9 cellular contexts compared by ENCODE assay signal in genomic region chr1:98048234-98048633, GRCh38.
DNase-seq lines count a peak whose midpoint lies in the region; ATAC-seq and TF ChIP-seq lines count a peak whose summit lies in the region.
"Had no signal": no experiment of that assay in that cellular context is flagged by ENCODE, and none has a peak within 500 bp of the region (broad histone marks: within the 10 kb centered on the region; RNA-seq: fewer than 3 reads in every experiment).

No MANE protein-coding gene starts in this region.

- H3K27me3 ChIP-seq in left lung, result peaks cover 64 to 97% of the 10 kb centered on the region in 2 donors

- H3K9me3 ChIP-seq in left lung, result no peaks in the 10 kb centered on the region
- H3K9me3 ChIP-seq: neutrophil had no signal

- intact Hi-C loops in left lung (cut with DNase I), result no loop called here

- peak; percentile 92 for ATAC-seq in left lung

- H3K27ac ChIP-seq in coronary artery (no peak overlapping the region), left lung (no peak overlapping the region)
- H3K27ac ChIP-seq: neutrophil had no signal

- peak; percentile 11 for TF ChIP-seq CTCF in AG09309 (IDR thresholded peaks at IDR 0.05; ENCODE audit: control insufficient read depth, insufficient read depth, low read depth, low read length, missing control alignments)
- TF ChIP-seq CTCF in GM20000 (IDR thresholded peaks at IDR 0.05; ENCODE audit: extremely low read depth, missing control alignments), result no peak
- no peak for TF ChIP-seq CTCF in NB4 (IDR thresholded peaks at IDR 0.05; ENCODE audit: low read depth, low read length)
- TF ChIP-seq CTCF in coronary artery (IDR thresholded peaks at IDR 0.05), result no peak
- no peak for TF ChIP-seq CTCF in left lung (IDR thresholded peaks at IDR 0.05)

- TF ChIP-seq POLR2A in NB4 (IDR thresholded peaks at IDR 0.05; ENCODE audit: extremely low read depth, insufficient read length), result no peak

- H3K4me1 ChIP-seq in left lung, result peaks cover 21 to 22% of the 10 kb centered on the region in 2 donors

- DNase-seq in AG09309 (ENCODE audit: low read depth), result peak; percentile 71
- DNase-seq in GM20000 (ENCODE audit: low spot score), result peak; percentile 67
- DNase-seq in NB4 (ENCODE audit: low read depth), result peak; percentile 77
- DNase-seq in activated CD4-positive, alpha-beta T cell treated with anti-CD3 and anti-CD28 coated beads for 1 hour, result peak; percentile 44
- peak; percentile 76 for DNase-seq in coronary artery (ENCODE audit: low spot score)
- peak; percentile 81 to 88 for DNase-seq in left lung
- DNase-seq in stimulated activated CD4-positive, alpha-beta T cell treated with anti-CD3 and anti-CD28 coated beads, Interleukin-2, amount 100 ng/mL, for 48 hours, result peak; percentile 65 to 67
- no peak for DNase-seq in SHP77 (lab: John Stamatoyannopoulos, UW)

- H3K4me3 ChIP-seq in AG09309 (ENCODE audit: control insufficient read depth, low read depth, low read length) (peak overlapping the region; percentile 43), NB4 (ENCODE audit: low read depth, low read length) (no peak overlapping the region), coronary artery (peak overlapping the region; percentile 49), left lung (no peak overlapping the region)

- H3K36me3 ChIP-seq in left lung, result no peaks in the 10 kb centered on the region
- H3K36me3 ChIP-seq: neutrophil had no signal

Comparison
In these comparisons a context has a peak if more than half of its experiments do, and no peak if none do; other contexts are left out.
1. DNase-seq: peak in AG09309 (single experiment), GM20000 (single experiment), NB4 (single experiment), activated CD4-positive, alpha-beta T cell treated with anti-CD3 and anti-CD28 coated beads for 1 hour (single experiment), coronary artery (single experiment), left lung (2 of 2) and stimulated activated CD4-positive, alpha-beta T cell treated with anti-CD3 and anti-CD28 coated beads, Interleukin-2, amount 100 ng/mL, for 48 hours (2 of 2); none in SHP77 (0 of 2).
2. H3K4me3 ChIP-seq: peak in AG09309 (single experiment) and coronary artery (single experiment); none in NB4 (single experiment) and left lung (0 of 2).